In genomic region chr1:84103197-84103992, GRCh38 we compare ENCODE assay signal across 9 cellular contexts. TPM values are rescaled to one million over a fixed set of nuclear protein-coding genes. Genes with fewer than 3 reads are reported as not detected.
DNase-seq lines count a peak whose midpoint lies in the region; ATAC-seq and TF ChIP-seq lines count a peak whose summit lies in the region.
"Had no signal": no experiment of that assay in that cellular context is flagged by ENCODE, and none has a peak within 500 bp of the region (broad histone marks: within the 10 kb centered on the region; RNA-seq: fewer than 3 reads in every experiment).

No MANE protein-coding gene starts in this region.

- POLR2A ChIA-PET in AG04450 (lab: Yijun Ruan, JAX): interaction anchor here (1.1 kb wide), 1 partner anchor 105 kb away, joined by 3 read pairs; the partner anchor contains the start of gene TTLL7

- no peak for TF ChIP-seq CTCF in AG04450 (IDR thresholded peaks at IDR 0.05; ENCODE audit: low read depth, low read length)
- no peak for TF ChIP-seq CTCF in colonic mucosa (IDR thresholded peaks at IDR 0.05)

- H3K4me1 ChIP-seq in colonic mucosa: no peaks in the 10 kb centered on the region

- CTCF ChIA-PET in AG04450 (lab: Charles Lee): no interaction called here

- H3K9me3 ChIP-seq in AG04450 (ENCODE audit: control insufficient read depth, insufficient read depth, low read length): no peaks in the 10 kb centered on the region
- H3K9me3 ChIP-seq in colonic mucosa: no peaks in the 10 kb centered on the region

- no peaks in the 10 kb centered on the region for H3K36me3 ChIP-seq in colonic mucosa

- H3K4me3 ChIP-seq in AG04450 (ENCODE audit: low read depth, low read length): no peak overlapping the region
- no peak overlapping the region for H3K4me3 ChIP-seq in colonic mucosa

- H3K27me3 ChIP-seq in AG04450 (ENCODE audit: control insufficient read depth, insufficient read depth, low read length): no peaks in the 10 kb centered on the region
- no peaks in the 10 kb centered on the region for H3K27me3 ChIP-seq in colonic mucosa

- intact Hi-C loops in colonic mucosa (cut with DNase I): no loop called here

- DNase-seq in AG04450 (ENCODE audit: low read depth, low spot score): peak; percentile 64
- peak; percentile 86 for DNase-seq in NCI-H510A treated with DMSO at 0.1 percent for 48 hours (lab: John Stamatoyannopoulos, UW)
- DNase-seq in colonic mucosa: peak; percentile 39
- DNase-seq in lung microvascular endothelial cell (ENCODE audit: low read depth in 2 of 2): peak; percentile 70 to 91
- DNase-seq in GOT3 (lab: John Stamatoyannopoulos, UW): no peak
- no peak for DNase-seq in NCI-H526 (lab: John Stamatoyannopoulos, UW)

- ATAC-seq in GM18508 (IDR thresholded peaks at IDR 0.05; ENCODE audit: insufficient read depth, unreplicated experiment) (peak; percentile 76), HG03064 (IDR thresholded peaks at IDR 0.05; ENCODE audit: low read depth, unreplicated experiment) (peak; percentile 81)

- no peak overlapping the region for H3K9ac ChIP-seq in colonic mucosa (ENCODE audit: low read depth in 2 of 2, low read length in 2 of 2)

- no peak overlapping the region for H3K27ac ChIP-seq in AG04450 (ENCODE audit: low read depth, low read length)
- no peak overlapping the region for H3K27ac ChIP-seq in colonic mucosa
- H3K27ac ChIP-seq: HL-60 had no signal

RNA-seq across cellular contexts. Expression of gene PRKACB, which starts 40.7 kb away (rescaled TPM):
- 25.2 and 33.4 TPM in 2 replicates for polyA plus RNA-seq in AG04450 (2011; rRNA removed)
- 14.3 and 24.9 TPM in 2 replicates for polyA minus RNA-seq in AG04450 (2011; rRNA and poly(A)+ RNA removed)
- 100 to 1,000 TPM in 1 of 2 donors, 10 to 100 TPM in 1; 85.2 to 149 TPM for total RNA-seq in colonic mucosa
- total RNA-seq in lung microvascular endothelial cell: 5.0 and 20.5 TPM in 2 replicates

Comparison
In these comparisons a context has a peak if more than half of its experiments do, and no peak if none do; other contexts are left out.
1. DNase-seq: peak in AG04450 (single experiment), NCI-H510A treated with DMSO at 0.1 percent for 48 hours (single experiment), colonic mucosa (single experiment) and lung microvascular endothelial cell (2 of 2); none in GOT3 (single experiment) and NCI-H526 (0 of 2).